8 cellular contexts compared by ENCODE assay signal in the genomic region with DNA sequence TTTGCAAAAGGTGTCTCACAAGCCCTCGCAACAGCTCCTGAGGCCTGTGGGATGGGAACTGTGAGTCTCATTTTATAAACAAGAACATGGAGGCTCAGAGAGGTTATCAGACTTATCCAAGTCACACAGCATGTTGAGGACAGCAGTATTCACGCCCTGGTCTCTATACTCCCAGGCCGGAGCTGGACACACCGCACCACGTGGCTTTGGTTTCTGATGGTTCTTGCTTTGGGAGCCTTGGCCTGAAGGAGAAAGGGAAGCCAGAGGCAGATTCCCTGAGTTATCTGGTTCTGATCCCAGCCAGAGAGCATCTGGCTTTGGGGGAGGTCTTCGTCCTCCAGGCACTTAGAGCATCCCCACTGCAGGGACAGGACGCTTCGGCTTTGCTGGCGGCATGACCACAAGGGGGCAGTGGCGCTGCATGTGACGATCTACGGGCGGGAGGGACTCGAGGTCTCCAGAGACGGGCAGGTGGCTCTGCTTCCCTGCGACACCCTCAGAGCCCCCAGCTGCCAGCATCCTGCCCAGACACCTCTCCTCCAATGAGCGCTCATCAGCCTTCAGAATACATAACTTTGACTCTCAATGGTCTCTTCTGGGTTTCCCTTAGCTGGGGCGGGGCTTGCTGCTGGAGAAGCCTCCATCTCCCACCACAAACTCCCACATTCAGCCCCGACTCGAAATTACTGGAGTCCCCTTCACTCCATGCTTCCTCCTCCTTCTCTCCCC. TPM values are rescaled to one million over a fixed set of nuclear protein-coding genes. Genes with fewer than 3 reads are reported as not detected.
DNase-seq lines count a peak whose midpoint lies in the region; ATAC-seq and TF ChIP-seq lines count a peak whose summit lies in the region.

No MANE protein-coding gene starts in this region.

- H3K27ac Mint-ChIP-seq in stimulated activated naive CD8-positive, alpha-beta T cell treated with anti-CD3 and anti-CD28 coated beads, Interleukin-15, amount 100 ng/mL, for 72 hours = peak overlapping the region in 1 of 2 donors; percentile 79

- H3K9ac ChIP-seq in neural cell (ENCODE audit: low read length) = no peak overlapping the region

- H3K4me3 ChIP-seq in OCI-LY7 (ENCODE audit: low read depth, low read length, poor library complexity, severe bottlenecking) (no peak overlapping the region), fibroblast of mammary gland (ENCODE audit: control insufficient read depth, low read depth, low read length) (no peak overlapping the region), neural cell (ENCODE audit: low read length) (no peak overlapping the region)

- H3K9me2 ChIP-seq in OCI-LY7 (ENCODE audit: insufficient read depth, low read length) = no peaks in the 10 kb centered on the region
- no peaks in the 10 kb centered on the region for H3K9me2 ChIP-seq in neural cell (ENCODE audit: insufficient read depth, low read length)

- H3K9me3 ChIP-seq in OCI-LY7 (ENCODE audit: low read length) (no peaks in the 10 kb centered on the region), neural cell (ENCODE audit: low read length) (no peaks in the 10 kb centered on the region)

- peaks cover 4% of the 10 kb centered on the region for H3K4me1 Mint-ChIP-seq in activated T-cell treated with anti-CD3 and anti-CD28 coated beads, Interleukin-2, amount 50 U/mL, for 4 hours (ENCODE audit: low read depth)
- H3K4me1 Mint-ChIP-seq in stimulated activated naive CD8-positive, alpha-beta T cell treated with anti-CD3 and anti-CD28 coated beads, Interleukin-15, amount 100 ng/mL, for 72 hours = peaks cover 15% of the 10 kb centered on the region

- BruUV-seq in OCI-LY7 (replicated peaks; lab: Mats Ljungman, UMichigan) = no TSS peak

- TF ChIP-seq RAD21 in neural cell (conservative IDR thresholded peaks at IDR 0.05) = peak; percentile 60

- peak; percentile 83 to 90 for ATAC-seq in activated T-cell treated with anti-CD3 and anti-CD28 coated beads, Interleukin-2, amount 50 U/mL, for 4 hours
- peak; percentile 91 for ATAC-seq in stimulated activated naive CD8-positive, alpha-beta T cell treated with anti-CD3 and anti-CD28 coated beads, Interleukin-15, amount 100 ng/mL, for 72 hours

- H3K9me3 Mint-ChIP-seq in activated T-cell treated with anti-CD3 and anti-CD28 coated beads, Interleukin-2, amount 50 U/mL, for 4 hours = no peaks in the 10 kb centered on the region
- no peaks in the 10 kb centered on the region for H3K9me3 Mint-ChIP-seq in stimulated activated naive CD8-positive, alpha-beta T cell treated with anti-CD3 and anti-CD28 coated beads, Interleukin-15, amount 100 ng/mL, for 72 hours

- no peaks in the 10 kb centered on the region for H3F3A ChIP-seq in neural cell (ENCODE audit: insufficient read depth, low read length, poor library complexity, severe bottlenecking)

- peak; percentile 10 for DNase-seq in GM04504 (ENCODE audit: low read depth)
- DNase-seq in KG1 (lab: John Stamatoyannopoulos, UW) = peak; percentile 26
- peak; percentile 73 for DNase-seq in OCI-LY7 (ENCODE audit: low spot score)
- DNase-seq in activated T-cell treated with anti-CD3 and anti-CD28 coated beads, Interleukin-2, amount 50 U/mL, for 4 hours = peak; percentile 84
- peak; percentile 48 for DNase-seq in fibroblast of mammary gland (ENCODE audit: low read depth)
- peak; percentile 84 to 85 for DNase-seq in stimulated activated naive CD8-positive, alpha-beta T cell treated with anti-CD3 and anti-CD28 coated beads, Interleukin-15, amount 100 ng/mL, for 72 hours
- DNase-seq in OCI-M2 (lab: John Stamatoyannopoulos, UW; ENCODE audit: unreplicated experiment) = no peak

- H3K27me3 Mint-ChIP-seq in activated T-cell treated with anti-CD3 and anti-CD28 coated beads, Interleukin-2, amount 50 U/mL, for 4 hours (ENCODE audit: low read depth) = peaks cover 4% of the 10 kb centered on the region
- peaks cover 11% of the 10 kb centered on the region for H3K27me3 Mint-ChIP-seq in stimulated activated naive CD8-positive, alpha-beta T cell treated with anti-CD3 and anti-CD28 coated beads, Interleukin-15, amount 100 ng/mL, for 72 hours

- H2AFZ ChIP-seq in OCI-LY7 (ENCODE audit: low read length) = no peak overlapping the region
- no peak overlapping the region for H2AFZ ChIP-seq in neural cell (ENCODE audit: low read depth, low read length)

- no peaks in the 10 kb centered on the region for H3K36me3 ChIP-seq in OCI-LY7 (ENCODE audit: insufficient read depth, low read length)
- no peaks in the 10 kb centered on the region for H3K36me3 ChIP-seq in neural cell (ENCODE audit: insufficient read depth, low read length)

- no peak for TF ChIP-seq EP300 in neural cell (conservative IDR thresholded peaks at IDR 0.05; ENCODE audit: poor library complexity, severe bottlenecking)

- intact Hi-C loops in OCI-LY7 (cut with micrococcal nuclease; ENCODE audit: unreplicated experiment) = loop anchor here (1.0 to 10.0 kb wide), 3 partner anchors 137 to 172 kb away; no protein-coding TSS in a partner anchor

- H3K4me1 ChIP-seq in OCI-LY7 (ENCODE audit: insufficient read depth, low read length, poor library complexity, severe bottlenecking) = no peaks in the 10 kb centered on the region

- no peak overlapping the region for H3K4me2 ChIP-seq in OCI-LY7 (ENCODE audit: low read length)
- H3K4me2 ChIP-seq in neural cell (ENCODE audit: low read length) = no peak overlapping the region

- no peak overlapping the region for H3K27ac ChIP-seq in OCI-LY7 (ENCODE audit: low read depth, low read length, poor library complexity, severe bottlenecking)
- no peak overlapping the region for H3K27ac ChIP-seq in neural cell (ENCODE audit: low read length)

- H3K27me3 ChIP-seq in neural cell (ENCODE audit: insufficient read depth, low read depth, low read length) = no peaks in the 10 kb centered on the region

- TF ChIP-seq CTCF in OCI-LY7 (conservative IDR thresholded peaks at IDR 0.05; ENCODE audit: low read length) (peak; percentile 85), fibroblast of mammary gland (conservative IDR thresholded peaks at IDR 0.05; ENCODE audit: control insufficient read depth, insufficient read depth, low read depth, low read length) (peak; percentile 75), neural cell (IDR thresholded peaks at IDR 0.05; ENCODE audit: poor library complexity, severe bottlenecking) (peak; percentile 61)

- no peaks in the 10 kb centered on the region for H3K36me3 Mint-ChIP-seq in activated T-cell treated with anti-CD3 and anti-CD28 coated beads, Interleukin-2, amount 50 U/mL, for 4 hours (ENCODE audit: insufficient read depth)

- H4K20me1 ChIP-seq in OCI-LY7 (ENCODE audit: insufficient read depth, low read length) (no peaks in the 10 kb centered on the region), neural cell (ENCODE audit: insufficient read depth) (no peaks in the 10 kb centered on the region)

- POLR2A ChIA-PET in OCI-LY7 (lab: Charles Lee) = interaction anchor here (0.8 kb wide), 1 partner anchor 8 kb away, joined by 3 read pairs; no protein-coding TSS in a partner anchor

- H3K4me3 Mint-ChIP-seq in activated T-cell treated with anti-CD3 and anti-CD28 coated beads, Interleukin-2, amount 50 U/mL, for 4 hours = no peak overlapping the region
- no peak overlapping the region for H3K4me3 Mint-ChIP-seq in stimulated activated naive CD8-positive, alpha-beta T cell treated with anti-CD3 and anti-CD28 coated beads, Interleukin-15, amount 100 ng/mL, for 72 hours

- CTCF ChIA-PET in OCI-LY7 (lab: Charles Lee; ENCODE audit: unreplicated experiment) = interaction anchor here (0.6 to 1.0 kb wide), 2 partner anchors 144 to 149 kb away, joined by 3 to 4 read pairs; no protein-coding TSS in a partner anchor

- no peaks in the 10 kb centered on the region for H3K79me2 ChIP-seq in OCI-LY7 (ENCODE audit: insufficient read depth, low read depth, low read length)
- H3K79me2 ChIP-seq in neural cell (replicated peaks; ENCODE audit: insufficient read depth, low read length) = no peaks in the 10 kb centered on the region

TF ChIP-seq in neural cell, 6 proteins besides CTCF, POLR2A, EP300 and RAD21:
- peak; percentile 65 for TF ChIP-seq SMC3 (conservative IDR thresholded peaks at IDR 0.05; ENCODE audit: poor library complexity)
- TF ChIP-seq TAF1 (IDR thresholded peaks at IDR 0.05; ENCODE audit: low read depth) = no peak

RNA-seq across cellular contexts. Expression of a gene that starts 51.4 kb away (rescaled TPM):
- 14.1 and 15.6 TPM in 2 replicates for total RNA-seq in OCI-LY7 (2014; rRNA removed; shearing (Covaris generic))
- 10.7 and 11.7 TPM in 2 replicates for total RNA-seq in OCI-LY7 (2022)
- 10 to 100 TPM; 13.6 to 15.4 (median 13.9) TPM for total RNA-seq in activated T-cell treated with anti-CD3 and anti-CD28 coated beads, Interleukin-2, amount 50 U/mL, for 4 hours
- polyA plus RNA-seq in neural cell = 29.2 and 40.5 TPM in 2 replicates
- polyA minus RNA-seq in neural cell = 62.3 and 65.1 TPM in 2 replicates
